ENCODE assay signal across 12 cellular contexts in genomic region chr13:110445183-110445582, GRCh38.
DNase-seq lines count a peak whose midpoint lies in the region; ATAC-seq and TF ChIP-seq lines count a peak whose summit lies in the region.
"Had no signal": no experiment of that assay in that cellular context is flagged by ENCODE, and none has a peak within 500 bp of the region (broad histone marks: within the 10 kb centered on the region; RNA-seq: fewer than 3 reads in every experiment).

No MANE protein-coding gene starts in this region.

- H3K27ac ChIP-seq in left ventricle myocardium inferior (replicated peaks), result no peak overlapping the region
- no peak overlapping the region for H3K27ac ChIP-seq in dorsolateral prefrontal cortex
- H3K27ac ChIP-seq in endodermal cell (ENCODE audit: low read depth, low read length), result no peak overlapping the region
- H3K27ac ChIP-seq: pancreas had no signal

- intact Hi-C loops in left ventricle myocardium inferior (cut with micrococcal nuclease) (no loop called here), dorsolateral prefrontal cortex (cut with DNase I) (no loop called here)

- H3K4me1 Mint-ChIP-seq in nephron progenitor cell (peaks cover 44% of the 10 kb centered on the region), endodermal cell (peaks cover 4% of the 10 kb centered on the region)

- H3K9ac ChIP-seq in endodermal cell (ENCODE audit: extremely low read depth, low read length, poor library complexity, severe bottlenecking), result no peak overlapping the region

- H3K27ac Mint-ChIP-seq in nephron progenitor cell (peak overlapping the region; percentile 67), endodermal cell (no peak overlapping the region)
- H3K27ac Mint-ChIP-seq: activated CD8-positive, alpha-beta memory T cell treated with anti-CD3 and anti-CD28 coated beads, Interleukin-2, amount 10 ng/mL, durations not matched to agents 7 days and 5 days had no signal

- H3K36me3 ChIP-seq in left ventricle myocardium inferior (peaks cover 84% of the 10 kb centered on the region), endodermal cell (ENCODE audit: control insufficient read depth, insufficient read depth, low read length) (peaks cover 90% of the 10 kb centered on the region)
- H3K36me3 ChIP-seq: pancreas had no signal

- H3K4me3 Mint-ChIP-seq in nephron progenitor cell (no peak overlapping the region), endodermal cell (no peak overlapping the region)
- H3K4me3 Mint-ChIP-seq: activated CD8-positive, alpha-beta memory T cell treated with anti-CD3 and anti-CD28 coated beads, Interleukin-2, amount 10 ng/mL, durations not matched to agents 7 days and 5 days had no signal

- H3K4me3 ChIP-seq in left ventricle myocardium inferior, result no peak overlapping the region
- H3K4me3 ChIP-seq in dorsolateral prefrontal cortex, result no peak overlapping the region
- H3K4me3 ChIP-seq in endodermal cell (ENCODE audit: low read length), result no peak overlapping the region
- H3K4me3 ChIP-seq: pancreas, SJSA1 had no signal

- H3K36me3 Mint-ChIP-seq in nephron progenitor cell (ENCODE audit: low read depth), result peaks cover 55% of the 10 kb centered on the region
- H3K36me3 Mint-ChIP-seq in endodermal cell (ENCODE audit: low read depth), result peaks cover 84% of the 10 kb centered on the region
- H3K36me3 Mint-ChIP-seq: activated CD8-positive, alpha-beta memory T cell treated with anti-CD3 and anti-CD28 coated beads, Interleukin-2, amount 10 ng/mL, durations not matched to agents 7 days and 5 days had no signal

- TF ChIP-seq CTCF in nephron progenitor cell (IDR thresholded peaks at IDR 0.05) (no peak), left ventricle myocardium inferior (IDR thresholded peaks at IDR 0.05; ENCODE audit: borderline replicate concordance) (no peak), dorsolateral prefrontal cortex (IDR thresholded peaks at IDR 0.05 in 54 of 56, conservative IDR thresholded peaks at IDR 0.05 in 2 of 56; ENCODE audit: low read depth in 1 of 56, partially characterized antibody in 56 of 56) (no peak), endodermal cell (conservative IDR thresholded peaks at IDR 0.05) (no peak)

- H3K27me3 ChIP-seq in left ventricle myocardium inferior (ENCODE audit: low read depth) (no peaks in the 10 kb centered on the region), dorsolateral prefrontal cortex (no peaks in the 10 kb centered on the region), endodermal cell (ENCODE audit: control insufficient read depth, insufficient read depth, low read length, poor library complexity, severe bottlenecking) (no peaks in the 10 kb centered on the region)
- H3K27me3 ChIP-seq: pancreas, SJSA1 had no signal

- peak; percentile 70 for DNase-seq in NOMO-1 treated with dmso at 0.1 percent for 144 hours (lab: John Stamatoyannopoulos, UW; ENCODE audit: unreplicated experiment)
- DNase-seq in nephron progenitor cell, result no peak
- DNase-seq in left ventricle myocardium inferior, result no peak
- DNase-seq in dorsolateral prefrontal cortex, result no peak
- no peak for DNase-seq in stimulated activated CD4-positive, alpha-beta T cell treated with anti-CD3 and anti-CD28 coated beads, Interleukin-1b, Interleukin-23, amount 100 ng/mL, for 48 hours
- DNase-seq in endodermal cell, result no peak
- DNase-seq: activated CD8-positive, alpha-beta memory T cell treated with anti-CD3 and anti-CD28 coated beads, Interleukin-2, amount 10 ng/mL, durations not matched to agents 7 days and 5 days; cortex of kidney; pancreas had no signal

- H3K9me3 Mint-ChIP-seq in nephron progenitor cell (no peaks in the 10 kb centered on the region), endodermal cell (no peaks in the 10 kb centered on the region)

- H3K9me3 ChIP-seq in left ventricle myocardium inferior (replicated peaks), result no peaks in the 10 kb centered on the region
- H3K9me3 ChIP-seq in endodermal cell (ENCODE audit: control insufficient read depth, low read length), result no peaks in the 10 kb centered on the region
- H3K9me3 ChIP-seq: pancreas, SJSA1 had no signal

- H3K27me3 Mint-ChIP-seq in nephron progenitor cell (ENCODE audit: low read depth, poor library complexity) (no peaks in the 10 kb centered on the region), endodermal cell (ENCODE audit: insufficient read depth) (no peaks in the 10 kb centered on the region)

- 95 to 100% methylated on average over 4 to 7 of the region's 7 CpGs for WGBS in endodermal cell (ENCODE audit: insufficient coverage in 1 of 2, insufficient read length in 1 of 2), 2 experiments

- H3K4me1 ChIP-seq in left ventricle myocardium inferior, result peaks cover 17% of the 10 kb centered on the region
- no peaks in the 10 kb centered on the region for H3K4me1 ChIP-seq in endodermal cell (ENCODE audit: control insufficient read depth, insufficient read depth, low read length)
- H3K4me1 ChIP-seq: pancreas had no signal

- ATAC-seq in GM18520 (IDR thresholded peaks at IDR 0.05; ENCODE audit: unreplicated experiment) (peak; percentile 35), HG02763 (IDR thresholded peaks at IDR 0.05; ENCODE audit: unreplicated experiment) (peak; percentile 41)
- ATAC-seq: activated CD8-positive, alpha-beta memory T cell treated with anti-CD3 and anti-CD28 coated beads, Interleukin-2, amount 10 ng/mL, durations not matched to agents 7 days and 5 days; pancreas had no signal
